In the genomic region with DNA sequence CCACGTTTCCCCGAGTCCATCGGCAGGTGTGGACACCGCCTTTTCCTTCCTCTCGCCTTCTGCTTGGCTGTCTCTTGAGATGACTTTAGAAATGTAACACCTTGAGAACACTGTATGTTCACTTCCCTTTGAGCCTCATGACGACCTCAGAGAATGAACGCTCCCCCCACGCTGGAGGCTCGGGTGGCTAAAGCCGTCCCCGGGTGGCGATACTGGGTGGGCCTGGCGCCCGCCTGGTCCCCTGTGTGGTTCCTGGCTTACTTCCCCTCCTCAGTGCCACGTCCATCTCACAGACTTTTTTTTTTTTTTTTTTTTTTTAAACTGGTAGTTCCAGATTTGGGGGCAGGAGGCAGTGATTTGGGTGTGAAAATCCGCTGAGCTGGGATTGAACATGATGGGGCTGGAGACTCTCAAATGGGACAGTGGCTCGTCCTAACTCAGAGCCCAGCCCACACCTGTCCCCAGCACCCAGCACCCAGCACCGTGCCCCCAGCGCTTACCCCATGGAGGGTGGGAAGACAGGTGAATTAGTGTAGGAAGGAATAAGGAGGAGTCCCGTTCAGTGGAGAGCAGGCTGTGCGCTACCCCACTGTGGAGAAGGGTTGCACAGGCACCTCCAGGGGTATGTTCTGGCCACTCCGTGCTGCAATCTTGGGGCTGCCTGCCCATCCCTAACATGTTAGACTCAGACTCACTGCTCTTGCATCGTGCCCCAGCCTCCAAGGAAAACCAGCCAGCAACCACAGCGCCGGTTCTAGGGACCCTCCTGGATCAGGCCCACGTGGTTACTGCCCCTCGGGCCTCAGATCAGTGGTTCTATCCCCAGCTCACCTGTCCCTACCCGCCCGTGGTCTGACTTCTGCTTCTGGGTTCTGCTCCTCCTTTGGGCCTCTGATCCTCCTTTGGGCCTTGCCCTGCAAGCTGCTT, we compare ENCODE assay signal across 26 cellular contexts.
DNase-seq lines count a peak whose midpoint lies in the region; ATAC-seq and TF ChIP-seq lines count a peak whose summit lies in the region.
"Had no signal": no experiment of that assay in that cellular context is flagged by ENCODE, and none has a peak within 500 bp of the region (broad histone marks: within the 10 kb centered on the region; RNA-seq: fewer than 3 reads in every experiment).

No MANE protein-coding gene starts in this region.

- H3K27ac ChIP-seq in breast epithelium: peak overlapping the region; percentile 76 to 92
- peak overlapping the region; percentile 53 for H3K27ac ChIP-seq in lower lobe of right lung
- H3K27ac ChIP-seq in upper lobe of right lung: peak overlapping the region; percentile 3
- H3K27ac ChIP-seq in CD8-positive, alpha-beta memory T cell (ENCODE audit: low read depth, low read length): no peak overlapping the region
- H3K27ac ChIP-seq: HL-60, ovary, testis had no signal

- no peaks in the 10 kb centered on the region for H3K4me1 Mint-ChIP-seq in CD8-positive, alpha-beta memory T cell
- H3K4me1 Mint-ChIP-seq: naive B cell had no signal

- CTCF ChIA-PET in CD8-positive, alpha-beta memory T cell (lab: Charles Lee): no interaction called here

- H3K36me3 Mint-ChIP-seq in CD8-positive, alpha-beta memory T cell: peaks cover 0 to 3% (median 0%) of the 10 kb centered on the region in 3 donors

- no peak for TF ChIP-seq CTCF in breast epithelium (IDR thresholded peaks at IDR 0.05)
- no peak for TF ChIP-seq CTCF in lower lobe of right lung (IDR thresholded peaks at IDR 0.05)
- TF ChIP-seq CTCF in upper lobe of right lung (IDR thresholded peaks at IDR 0.05): no peak

- H3K9me3 ChIP-seq in breast epithelium (no peaks in the 10 kb centered on the region), lower lobe of right lung (no peaks in the 10 kb centered on the region), upper lobe of right lung (no peaks in the 10 kb centered on the region)
- no peaks in the 10 kb centered on the region for H3K9me3 ChIP-seq in CD8-positive, alpha-beta memory T cell (ENCODE audit: low read length)
- H3K9me3 ChIP-seq: ovary, testis had no signal

- H3K4me3 Mint-ChIP-seq in CD8-positive, alpha-beta memory T cell: no peak overlapping the region
- H3K4me3 Mint-ChIP-seq: activated CD8-positive, alpha-beta T cell treated with anti-CD3 and anti-CD28 coated beads, Interleukin-2, amount 10 ng/mL, durations not matched to agents 7 days and 5 days; activated naive CD4-positive, alpha-beta T cell treated with anti-CD3 and anti-CD28 coated beads for 36 hours; dendritic cell treated with granulocyte-macrophage colony-stimulating factor and Interleukin-4, amounts not matched to agents 40 ng/mL and 50 ng/mL, for 4 days; naive B cell had no signal

- H3K27me3 Mint-ChIP-seq in CD8-positive, alpha-beta memory T cell: peaks cover 28 to 59% of the 10 kb centered on the region in 2 donors

- H3K36me3 ChIP-seq in breast epithelium (no peaks in the 10 kb centered on the region), lower lobe of right lung (no peaks in the 10 kb centered on the region), upper lobe of right lung (no peaks in the 10 kb centered on the region)
- H3K36me3 ChIP-seq in CD8-positive, alpha-beta memory T cell (ENCODE audit: insufficient read depth, low read length): no peaks in the 10 kb centered on the region
- H3K36me3 ChIP-seq: ovary had no signal

- H3K4me1 ChIP-seq in breast epithelium: peaks cover 9 to 13% of the 10 kb centered on the region in 2 donors
- peaks cover 42% of the 10 kb centered on the region for H3K4me1 ChIP-seq in lower lobe of right lung
- peaks cover 39% of the 10 kb centered on the region for H3K4me1 ChIP-seq in upper lobe of right lung
- H3K4me1 ChIP-seq in CD8-positive, alpha-beta memory T cell (ENCODE audit: insufficient read depth, low read length): no peaks in the 10 kb centered on the region

- POLR2A ChIA-PET in CD8-positive, alpha-beta memory T cell (lab: Charles Lee): no interaction called here

- H3K4me3 ChIP-seq in breast epithelium (peak overlapping the region in 1 of 3 donors; percentile 34), lower lobe of right lung (no peak overlapping the region), upper lobe of right lung (no peak overlapping the region)
- H3K4me3 ChIP-seq in CD8-positive, alpha-beta memory T cell (ENCODE audit: low read length): no peak overlapping the region
- H3K4me3 ChIP-seq: ovary, testis had no signal

- no peaks in the 10 kb centered on the region for H3K27me3 ChIP-seq in breast epithelium
- no peaks in the 10 kb centered on the region for H3K27me3 ChIP-seq in lower lobe of right lung (ENCODE audit: low read depth)
- no peaks in the 10 kb centered on the region for H3K27me3 ChIP-seq in upper lobe of right lung
- H3K27me3 ChIP-seq in CD8-positive, alpha-beta memory T cell (ENCODE audit: insufficient read depth, low read length, poor library complexity, severe bottlenecking): no peaks in the 10 kb centered on the region
- H3K27me3 ChIP-seq: ovary, testis had no signal

- H3K9me3 Mint-ChIP-seq in CD8-positive, alpha-beta memory T cell: peaks cover 6 to 23% (median 12%) of the 10 kb centered on the region in 5 donors

- TF ChIP-seq POLR2A in breast epithelium (IDR thresholded peaks at IDR 0.05): no peak

- intact Hi-C loops in breast epithelium (cut with DNase I; ENCODE audit: low total_unique reads): no loop called here
- intact Hi-C loops in lower lobe of right lung (cut with DNase I): no loop called here
- intact Hi-C loops in sciatic nerve (cut with DNase I): no loop called here
- intact Hi-C loops in upper lobe of right lung (cut with DNase I): no loop called here

- no peak overlapping the region for H3K27ac Mint-ChIP-seq in CD8-positive, alpha-beta memory T cell
- H3K27ac Mint-ChIP-seq: activated CD8-positive, alpha-beta T cell treated with anti-CD3 and anti-CD28 coated beads, Interleukin-2, amount 10 ng/mL, durations not matched to agents 7 days and 5 days; activated naive CD4-positive, alpha-beta T cell treated with anti-CD3 and anti-CD28 coated beads for 36 hours; dendritic cell treated with granulocyte-macrophage colony-stimulating factor and Interleukin-4, amounts not matched to agents 40 ng/mL and 50 ng/mL, for 4 days; naive B cell had no signal

- DNase-seq in breast epithelium (ENCODE audit: low spot score in 2 of 2) (no peak), lower lobe of right lung (no peak), sciatic nerve (ENCODE audit: low spot score) (no peak), upper lobe of right lung (no peak), NCI-H2171 (lab: John Stamatoyannopoulos, UW) (no peak), H4 (ENCODE audit: low spot score) (no peak), GF-D8 (lab: John Stamatoyannopoulos, UW) (no peak)
- DNase-seq in CD8-positive, alpha-beta memory T cell: no peak
- DNase-seq: activated CD4-positive, CD25-positive, alpha-beta regulatory T cell treated with anti-CD3 and anti-CD28 coated beads, Interleukin-2, amount 50 U/mL, for 72 hours; activated CD8-positive, alpha-beta T cell treated with anti-CD3 and anti-CD28 coated beads, Interleukin-2, amount 10 ng/mL, durations not matched to agents 7 days and 5 days; activated naive CD4-positive, alpha-beta T cell treated with anti-CD3 and anti-CD28 coated beads for 36 hours; activated T-cell treated with anti-CD3 and anti-CD28 coated beads, Interleukin-2, amount 50 U/mL, for 48 hours; anterior cingulate cortex; COR-L47; foreskin melanocyte; hippocampal formation; naive B cell; NCI-H1105; NCI-H2029; NCI-H748 treated with DMSO at 0.1 percent for 48 hours; stimulated activated CD4-positive, alpha-beta T cell treated with anti-CD3 and anti-CD28 coated beads, Interleukin-1b, Interleukin-23, amount 100 ng/mL, for 48 hours; testis had no signal

- ATAC-seq in lower lobe of right lung: no peak
- peak; percentile 11 for ATAC-seq in sciatic nerve
- no peak for ATAC-seq in upper lobe of right lung
- ATAC-seq: activated CD8-positive, alpha-beta T cell treated with anti-CD3 and anti-CD28 coated beads, Interleukin-2, amount 10 ng/mL, durations not matched to agents 7 days and 5 days; HepG2 had no signal
